In genomic region chr4:51842167-51842553, GRCh38 we compare ENCODE assay signal across 1 cellular context.
TF ChIP-seq lines count a peak whose summit lies in the region.

No MANE protein-coding gene starts in this region.

TF ChIP-seq in K562, 482 proteins besides CTCF, POLR2A, EP300 and RAD21 (continued from another document):
- TF ChIP-seq ZBTB49 (CRISPR knock-in tag; IDR thresholded peaks at IDR 0.05; ENCODE audit: borderline replicate concordance) (no peak), SMARCA5 (IDR thresholded peaks at IDR 0.05) (no peak), MEIS2 (IDR thresholded peaks at IDR 0.05; ENCODE audit: partially characterized antibody) (no peak), ZNF124 (CRISPR knock-in tag; IDR thresholded peaks at IDR 0.05) (no peak), TOE1 (IDR thresholded peaks at IDR 0.05; ENCODE audit: borderline replicate concordance) (no peak), TOE1 (CRISPR knock-in tag; IDR thresholded peaks at IDR 0.05; ENCODE audit: borderline replicate concordance, low read depth) (no peak), BRF1 (IDR thresholded peaks at IDR 0.05; ENCODE audit: borderline replicate concordance, extremely low read depth, insufficient read length) (no peak)
- TF ChIP-seq, protein P1, sequence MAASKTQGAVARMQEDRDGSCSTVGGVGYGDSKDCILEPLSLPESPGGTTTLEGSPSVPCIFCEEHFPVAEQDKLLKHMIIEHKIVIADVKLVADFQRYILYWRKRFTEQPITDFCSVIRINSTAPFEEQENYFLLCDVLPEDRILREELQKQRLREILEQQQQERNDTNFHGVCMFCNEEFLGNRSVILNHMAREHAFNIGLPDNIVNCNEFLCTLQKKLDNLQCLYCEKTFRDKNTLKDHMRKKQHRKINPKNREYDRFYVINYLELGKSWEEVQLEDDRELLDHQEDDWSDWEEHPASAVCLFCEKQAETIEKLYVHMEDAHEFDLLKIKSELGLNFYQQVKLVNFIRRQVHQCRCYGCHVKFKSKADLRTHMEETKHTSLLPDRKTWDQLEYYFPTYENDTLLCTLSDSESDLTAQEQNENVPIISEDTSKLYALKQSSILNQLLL (CRISPR knock-in tag; IDR thresholded peaks at IDR 0.05; ENCODE audit: borderline replicate concordance) = no peak
